In the genomic region with DNA sequence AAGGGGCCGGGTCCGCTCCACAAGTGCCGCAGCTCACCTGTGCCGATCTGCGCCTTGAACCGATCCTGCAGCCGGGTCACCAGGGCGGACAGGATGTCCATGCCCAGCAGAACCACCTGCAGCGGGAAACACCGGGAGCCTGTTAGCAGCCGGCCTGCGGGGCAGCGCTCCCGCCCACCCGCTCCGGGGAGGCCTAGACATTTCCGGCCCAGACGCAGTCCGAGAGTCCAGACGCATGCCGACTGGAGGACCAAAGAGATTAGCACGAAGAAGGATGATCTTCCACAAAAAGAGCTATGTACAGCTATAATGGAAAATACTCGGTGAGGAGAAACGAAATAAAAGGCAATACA, we compare ENCODE assay signal across 8 cellular contexts. TPM values are rescaled to one million over a fixed set of nuclear protein-coding genes. Genes with fewer than 3 reads are reported as not detected.
DNase-seq lines count a peak whose midpoint lies in the region; ATAC-seq and TF ChIP-seq lines count a peak whose summit lies in the region.

No MANE protein-coding gene starts in this region.

- peaks cover 24 to 46% of the 10 kb centered on the region in 2 experiments for H3K4me1 ChIP-seq in neutrophil (ENCODE audit: control insufficient read depth in 1 of 2, insufficient read depth in 1 of 2, low read depth in 1 of 2, low read length in 1 of 2)

- ATAC-seq in activated CD4-positive, alpha-beta T cell treated with anti-CD3 and anti-CD28 coated beads for 36 hours = peak; percentile 21
- ATAC-seq in GM21825 (IDR thresholded peaks at IDR 0.05; ENCODE audit: unreplicated experiment) = peak; percentile 45
- ATAC-seq in activated CD4-positive, CD25-positive, alpha-beta regulatory T cell treated with anti-CD3 and anti-CD28 coated beads, Interleukin-2, amount 50 U/mL, for 24 hours = peak; percentile 15 to 19

- intact Hi-C loops in activated CD4-positive, alpha-beta T cell treated with anti-CD3 and anti-CD28 coated beads for 36 hours (cut with DNase I, micrococcal nuclease) = loop anchor here (1.0 to 10.0 kb wide), 5 partner anchors 62 to 225 kb away; a partner anchor contains a TSS

- TF ChIP-seq CTCF in neutrophil (IDR thresholded peaks at IDR 0.05) = no peak

- peaks cover 11% of the 10 kb centered on the region for H3K36me3 ChIP-seq in neutrophil

- H3K4me3 Mint-ChIP-seq in activated CD4-positive, alpha-beta T cell treated with anti-CD3 and anti-CD28 coated beads for 36 hours = peak overlapping the region; percentile 82
- peak overlapping the region; percentile 89 to 99 (median 97) for H3K4me3 Mint-ChIP-seq in IgD-negative memory B cell

- peak overlapping the region; percentile 90 for H3K27ac Mint-ChIP-seq in activated CD4-positive, alpha-beta T cell treated with anti-CD3 and anti-CD28 coated beads for 36 hours
- H3K27ac Mint-ChIP-seq in IgD-negative memory B cell = peak overlapping the region; percentile 94 to 100 (median 100)

- no peaks in the 10 kb centered on the region for H3K27me3 Mint-ChIP-seq in activated CD4-positive, alpha-beta T cell treated with anti-CD3 and anti-CD28 coated beads for 36 hours
- no peaks in the 10 kb centered on the region for H3K27me3 Mint-ChIP-seq in IgD-negative memory B cell

- H3K9me3 Mint-ChIP-seq in activated CD4-positive, alpha-beta T cell treated with anti-CD3 and anti-CD28 coated beads for 36 hours (ENCODE audit: low read depth) = peaks cover 2% of the 10 kb centered on the region
- H3K9me3 Mint-ChIP-seq in IgD-negative memory B cell = peaks cover 0 to 1% (median 0%) of the 10 kb centered on the region in 3 donors

- H3K4me1 Mint-ChIP-seq in activated CD4-positive, alpha-beta T cell treated with anti-CD3 and anti-CD28 coated beads for 36 hours = peaks cover 61% of the 10 kb centered on the region
- H3K4me1 Mint-ChIP-seq in IgD-negative memory B cell = peaks cover 23 to 27% (median 24%) of the 10 kb centered on the region in 3 donors

- H3K27ac ChIP-seq in neutrophil = peak overlapping the region; percentile 99

- H3K4me3 ChIP-seq in neutrophil (ENCODE audit: low read depth in 1 of 2, low read length in 1 of 2) = peak overlapping the region; percentile 78 to 87

- H3K9me3 ChIP-seq in neutrophil = no peaks in the 10 kb centered on the region

- H3K27me3 ChIP-seq in neutrophil = no peaks in the 10 kb centered on the region

- CTCF ChIA-PET in activated CD4-positive, alpha-beta T cell treated with anti-CD3 and anti-CD28 coated beads for 36 hours (lab: Charles Lee) = interaction anchor here (0.8 to 4.7 kb wide), 10 partner anchors 9 to 455 kb away, joined by 3 to 22 read pairs (median 4); a partner anchor contains a TSS

- DNase-seq in activated CD4-positive, alpha-beta T cell treated with anti-CD3 and anti-CD28 coated beads for 36 hours = no peak
- DNase-seq in activated CD4-positive, alpha-beta T cell treated with anti-CD3 and anti-CD28 coated beads, Interleukin-2, amount 50 U/mL, for 48 hours = no peak
- DNase-seq in fibroblast of the conjunctiva (ENCODE audit: low read depth) (peak; percentile 40), globus pallidus (ENCODE audit: low spot score) (no peak)

- POLR2A ChIA-PET in activated CD4-positive, alpha-beta T cell treated with anti-CD3 and anti-CD28 coated beads for 36 hours (lab: Charles Lee) = interaction anchor here (0.6 to 3.3 kb wide), 11 partner anchors 14 to 1278 kb away, joined by 3 to 84 read pairs (median 6); a partner anchor contains a TSS

- H3K36me3 Mint-ChIP-seq in activated CD4-positive, alpha-beta T cell treated with anti-CD3 and anti-CD28 coated beads for 36 hours (ENCODE audit: low read depth) = peaks cover 34% of the 10 kb centered on the region
- H3K36me3 Mint-ChIP-seq in IgD-negative memory B cell = no peaks in the 10 kb centered on the region

RNA-seq across cellular contexts. Expression of a gene that starts 0.5 kb away (rescaled TPM):
- total RNA-seq in activated CD4-positive, alpha-beta T cell treated with anti-CD3 and anti-CD28 coated beads for 36 hours = not detected
- polyA plus RNA-seq in IgD-negative memory B cell = not detected
